In genomic region chr20:62356143-62356947, GRCh38 we compare ENCODE assay signal across 1 cellular context.
TF ChIP-seq lines count a peak whose summit lies in the region.

No MANE protein-coding gene starts in this region.

TF ChIP-seq in endothelial cell of umbilical vein, 7 proteins besides CTCF, POLR2A, EP300 and RAD21:
- TF ChIP-seq POLR2AphosphoS5 (IDR thresholded peaks at IDR 0.05; ENCODE audit: insufficient read depth, low read depth, low read length), result no peak
- TF ChIP-seq FOS (IDR thresholded peaks at IDR 0.05; ENCODE audit: borderline replicate concordance, insufficient read depth, low read length), result no peak
- TF ChIP-seq GATA2 (IDR thresholded peaks at IDR 0.05; ENCODE audit: insufficient read depth, insufficient read length, low read depth, low read length), result no peak
- no peak for TF ChIP-seq EZH2 (IDR thresholded peaks at IDR 0.05; ENCODE audit: borderline replicate concordance, low read depth, low read length, severe bottlenecking)
- no peak for TF ChIP-seq MYC (IDR thresholded peaks at IDR 0.05; ENCODE audit: low read depth, low read length)
- no peak for TF ChIP-seq JUN (IDR thresholded peaks at IDR 0.05; ENCODE audit: borderline replicate concordance, insufficient read depth, insufficient read length, low read depth)
- no peak for TF ChIP-seq MAX (IDR thresholded peaks at IDR 0.05; ENCODE audit: insufficient read depth, insufficient read length)
